Comparison of ENCODE assay signal across 10 cellular contexts in the genomic region with DNA sequence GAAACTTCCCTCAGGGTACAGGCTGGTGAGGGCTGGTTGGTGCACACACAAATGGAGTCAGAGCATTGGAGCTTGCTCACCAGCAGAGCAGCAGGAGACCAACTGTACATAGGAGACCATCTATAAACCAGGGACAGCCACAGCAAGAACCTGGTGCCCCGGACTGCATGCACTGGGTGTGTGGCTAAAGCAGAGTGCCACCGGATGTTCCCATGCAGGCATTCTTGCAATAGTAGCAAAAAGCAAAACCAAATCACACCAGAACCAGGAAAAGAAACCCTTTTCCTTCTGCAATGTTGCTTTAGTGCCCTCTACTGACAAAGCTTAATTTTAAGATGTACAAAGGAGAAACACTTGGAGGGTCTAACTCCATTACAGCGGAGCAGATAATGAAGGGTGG.
DNase-seq lines count a peak whose midpoint lies in the region; ATAC-seq and TF ChIP-seq lines count a peak whose summit lies in the region.
"Had no signal": no experiment of that assay in that cellular context is flagged by ENCODE, and none has a peak within 500 bp of the region (broad histone marks: within the 10 kb centered on the region; RNA-seq: fewer than 3 reads in every experiment).

No MANE protein-coding gene starts in this region.

- CTCF ChIA-PET in SK-N-SH (lab: Yijun Ruan, JAX): no interaction called here

- ATAC-seq in SK-N-SH treated with all-trans-retinoic acid at 6 μM for 48 hours (no peak), HG02763 (IDR thresholded peaks at IDR 0.05; ENCODE audit: unreplicated experiment) (no peak), GM18520 (IDR thresholded peaks at IDR 0.05; ENCODE audit: unreplicated experiment) (no peak)

- H3K9me2 ChIP-seq in SK-N-SH: no peaks in the 10 kb centered on the region

- no peak overlapping the region for H3K4me2 ChIP-seq in SK-N-SH

- H3F3A ChIP-seq in SK-N-SH (replicated peaks; ENCODE audit: insufficient read depth): no peaks in the 10 kb centered on the region

- H3K9ac ChIP-seq in SK-N-SH: no peak overlapping the region

- peak; percentile 28 for TF ChIP-seq CTCF in SK-N-SH (IDR thresholded peaks at IDR 0.05)
- no peak for TF ChIP-seq CTCF in fibroblast of pulmonary artery (IDR thresholded peaks at IDR 0.05; ENCODE audit: low read length, missing control alignments)

- POLR2A ChIA-PET in SK-N-SH (lab: Yijun Ruan, JAX): no interaction called here

- no peaks in the 10 kb centered on the region for H4K20me1 ChIP-seq in SK-N-SH (ENCODE audit: insufficient read depth)

- H3K9me3 ChIP-seq in SK-N-SH: no peaks in the 10 kb centered on the region

- TF ChIP-seq RAD21 in SK-N-SH (IDR thresholded peaks at IDR 0.05; ENCODE audit: low read length): peak; percentile 26

- 0% methylated on average over 2 of the region's 3 CpGs for WGBS in SK-N-SH (ENCODE audit: low lambda C conversion rate)

- no peak overlapping the region; a peak in 1 of 4 replicates for H3K4me3 ChIP-seq in SK-N-SH (ENCODE audit: low read depth in 2 of 2, low read length in 1 of 2)
- no peak overlapping the region for H3K4me3 ChIP-seq in fibroblast of pulmonary artery (replicated peaks; ENCODE audit: low read depth, low read length)

- no peaks in the 10 kb centered on the region for H3K27me3 ChIP-seq in SK-N-SH (ENCODE audit: insufficient read depth)

- H3K27ac ChIP-seq in SK-N-SH (ENCODE audit: low read depth in 2 of 2, low read length in 1 of 2): no peak overlapping the region

- no peaks in the 10 kb centered on the region for H3K79me2 ChIP-seq in SK-N-SH (ENCODE audit: insufficient read depth)

- H3K4me1 ChIP-seq in SK-N-SH (ENCODE audit: control insufficient read depth in 1 of 2, insufficient read depth in 2 of 2, low read depth in 1 of 2, low read length in 1 of 2): no peaks in the 10 kb centered on the region

- no peak overlapping the region for H2AFZ ChIP-seq in SK-N-SH (ENCODE audit: low read depth)

- no peak for DNase-seq in SK-N-SH
- peak; percentile 40 for DNase-seq in NCI-H748 treated with DMSO at 0.1 percent for 48 hours (lab: John Stamatoyannopoulos, UW)
- peak; percentile 1 for DNase-seq in fibroblast of pulmonary artery (ENCODE audit: low read depth)
- peak; percentile 85 for DNase-seq in superior temporal gyrus (ENCODE audit: extremely low spot score)
- no peak for DNase-seq in dedifferentiated amniotic fluid mesenchymal stem cell (ENCODE audit: extremely low spot score)
- DNase-seq: NCI-H2029; stimulated activated CD4-positive, alpha-beta T cell treated with anti-CD3 and anti-CD28 coated beads, Interleukin-2, amount 100 ng/mL, for 48 hours had no signal

- TF ChIP-seq EP300 in SK-N-SH (IDR thresholded peaks at IDR 0.05; ENCODE audit: borderline replicate concordance in 1 of 2, low read depth in 1 of 2, low read length in 1 of 2): no peak

- no peaks in the 10 kb centered on the region for H3K36me3 ChIP-seq in SK-N-SH (replicated peaks in 1 of 2; ENCODE audit: control insufficient read depth in 1 of 2, insufficient read depth in 2 of 2, low read length in 1 of 2)

TF ChIP-seq in SK-N-SH, 30 proteins besides CTCF, POLR2A, EP300 and RAD21:
- TF ChIP-seq JUND (IDR thresholded peaks at IDR 0.05) (no peak), TAF1 (IDR thresholded peaks at IDR 0.05; ENCODE audit: borderline replicate concordance, low read depth, low read length) (no peak), MEF2A (IDR thresholded peaks at IDR 0.05; ENCODE audit: borderline replicate concordance, low read depth) (no peak)
- TF ChIP-seq, protein P1, sequence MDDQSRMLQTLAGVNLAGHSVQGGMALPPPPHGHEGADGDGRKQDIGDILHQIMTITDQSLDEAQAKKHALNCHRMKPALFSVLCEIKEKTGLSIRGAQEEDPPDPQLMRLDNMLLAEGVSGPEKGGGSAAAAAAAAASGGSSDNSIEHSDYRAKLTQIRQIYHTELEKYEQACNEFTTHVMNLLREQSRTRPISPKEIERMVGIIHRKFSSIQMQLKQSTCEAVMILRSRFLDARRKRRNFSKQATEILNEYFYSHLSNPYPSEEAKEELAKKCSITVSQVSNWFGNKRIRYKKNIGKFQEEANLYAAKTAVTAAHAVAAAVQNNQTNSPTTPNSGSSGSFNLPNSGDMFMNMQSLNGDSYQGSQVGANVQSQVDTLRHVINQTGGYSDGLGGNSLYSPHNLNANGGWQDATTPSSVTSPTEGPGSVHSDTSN (IDR thresholded peaks at IDR 0.05): no peak

TF ChIP-seq in SK-N-SH treated with all-trans-retinoic acid at 6 μM for 48 hours, 23 proteins besides CTCF, POLR2A, EP300 and RAD21:
- TF ChIP-seq CSDC2 (CRISPR knock-in tag; IDR thresholded peaks at IDR 0.05) (no peak), GLIS3 (CRISPR knock-in tag; IDR thresholded peaks at IDR 0.05) (no peak), ZNF565 (CRISPR knock-in tag; conservative IDR thresholded peaks at IDR 0.05; ENCODE audit: low read depth) (no peak), ZFP3 (CRISPR knock-in tag; IDR thresholded peaks at IDR 0.05) (no peak), ZC3H10 (CRISPR knock-in tag; IDR thresholded peaks at IDR 0.05) (no peak), OSR1 (CRISPR knock-in tag; IDR thresholded peaks at IDR 0.05) (no peak), BACH2 (CRISPR knock-in tag; IDR thresholded peaks at IDR 0.05; ENCODE audit: borderline replicate concordance) (no peak), TCF4 (CRISPR knock-in tag; IDR thresholded peaks at IDR 0.05; ENCODE audit: borderline replicate concordance) (no peak), PPARA (CRISPR knock-in tag; IDR thresholded peaks at IDR 0.05; ENCODE audit: borderline replicate concordance) (no peak), TOX (CRISPR knock-in tag; IDR thresholded peaks at IDR 0.05; ENCODE audit: borderline replicate concordance) (no peak), RARB (CRISPR knock-in tag; IDR thresholded peaks at IDR 0.05) (no peak), SNAI2 (CRISPR knock-in tag; IDR thresholded peaks at IDR 0.05) (no peak), ZFP30 (CRISPR knock-in tag; IDR thresholded peaks at IDR 0.05) (no peak), ARNTL (CRISPR knock-in tag; IDR thresholded peaks at IDR 0.05; ENCODE audit: borderline replicate concordance, low read depth) (no peak), ESRRG (CRISPR knock-in tag; IDR thresholded peaks at IDR 0.05) (no peak), PATZ1 (CRISPR knock-in tag; IDR thresholded peaks at IDR 0.05; ENCODE audit: borderline replicate concordance) (no peak), ZNF70 (CRISPR knock-in tag; IDR thresholded peaks at IDR 0.05) (no peak), CREB5 (CRISPR knock-in tag; IDR thresholded peaks at IDR 0.05; ENCODE audit: low read depth) (no peak)
- TF ChIP-seq, protein P2, sequence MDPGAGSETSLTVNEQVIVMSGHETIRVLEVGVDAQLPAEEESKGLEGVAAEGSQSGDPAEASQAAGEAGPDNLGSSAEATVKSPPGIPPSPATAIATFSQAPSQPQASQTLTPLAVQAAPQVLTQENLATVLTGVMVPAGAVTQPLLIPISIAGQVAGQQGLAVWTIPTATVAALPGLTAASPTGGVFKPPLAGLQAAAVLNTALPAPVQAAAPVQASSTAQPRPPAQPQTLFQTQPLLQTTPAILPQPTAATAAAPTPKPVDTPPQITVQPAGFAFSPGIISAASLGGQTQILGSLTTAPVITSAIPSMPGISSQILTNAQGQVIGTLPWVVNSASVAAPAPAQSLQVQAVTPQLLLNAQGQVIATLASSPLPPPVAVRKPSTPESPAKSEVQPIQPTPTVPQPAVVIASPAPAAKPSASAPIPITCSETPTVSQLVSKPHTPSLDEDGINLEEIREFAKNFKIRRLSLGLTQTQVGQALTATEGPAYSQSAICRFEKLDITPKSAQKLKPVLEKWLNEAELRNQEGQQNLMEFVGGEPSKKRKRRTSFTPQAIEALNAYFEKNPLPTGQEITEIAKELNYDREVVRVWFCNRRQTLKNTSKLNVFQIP (CRISPR knock-in tag; IDR thresholded peaks at IDR 0.05; ENCODE audit: borderline replicate concordance, low read depth): no peak
TF ChIP-seq in SK-N-SH treated with all-trans-retinoic acid at 6 μM for 48 hours: peak in this region for 0.

Comparison
In these comparisons a context has a peak if more than half of its experiments do, and no peak if none do; other contexts are left out.
1. DNase-seq: peak in NCI-H748 treated with DMSO at 0.1 percent for 48 hours (single experiment), fibroblast of pulmonary artery (single experiment) and superior temporal gyrus (single experiment); none in SK-N-SH (single experiment) and dedifferentiated amniotic fluid mesenchymal stem cell (single experiment).